16 cellular contexts compared by ENCODE assay signal in genomic region chr2:223046470-223047053, GRCh38. TPM values are rescaled to one million over a fixed set of nuclear protein-coding genes. Genes with fewer than 3 reads are reported as not detected.
A peak's percentile ranks its signal among the peaks of the same experiment; 100 is the strongest.
DNase-seq lines count a peak whose midpoint lies in the region; ATAC-seq and TF ChIP-seq lines count a peak whose summit lies in the region.
"Had no signal": no experiment of that assay in that cellular context is flagged by ENCODE, and none has a peak within 500 bp of the region (broad histone marks: within the 10 kb centered on the region; RNA-seq: fewer than 3 reads in every experiment).

No MANE protein-coding gene starts in this region.

- H3K27ac Mint-ChIP-seq in brain (peak overlapping the region in 3 of 5 experiments; percentile 39 to 57 (median 49)), neural crest cell (ENCODE audit: unreplicated experiment) (peak overlapping the region; percentile 44), mesothelial cell of epicardium (no peak overlapping the region)
- H3K27ac Mint-ChIP-seq: natural killer cell treated with Interleukin-12 subunit alpha and Interleukin-12 subunit beta and Interleukin-15 and Interleukin-18, amount 100 ng/mL, for 72 hours; stimulated activated effector memory CD8-positive, alpha-beta T cell treated with anti-CD3 and anti-CD28 coated beads, Interleukin-12 subunit alpha, Interleukin-12 subunit beta, amount 100 ng/mL, for 72 hours had no signal

- TF ChIP-seq CTCF in AG10803 (conservative IDR thresholded peaks at IDR 0.05; ENCODE audit: low read length) (no peak), brain (conservative IDR thresholded peaks at IDR 0.05) (no peak), neural crest cell (conservative IDR thresholded peaks at IDR 0.05) (no peak), mesothelial cell of epicardium (IDR thresholded peaks at IDR 0.05; ENCODE audit: unreplicated experiment) (no peak)

- H3K4me1 Mint-ChIP-seq in brain (peaks cover 45% of the 10 kb centered on the region), neural crest cell (peaks cover 15% of the 10 kb centered on the region), mesothelial cell of epicardium (peaks cover 64% of the 10 kb centered on the region)
- H3K4me1 Mint-ChIP-seq: stimulated activated effector memory CD8-positive, alpha-beta T cell treated with anti-CD3 and anti-CD28 coated beads, Interleukin-12 subunit alpha, Interleukin-12 subunit beta, amount 100 ng/mL, for 72 hours had no signal

- H3K4me3 Mint-ChIP-seq in brain (no peak overlapping the region), neural crest cell (no peak overlapping the region), mesothelial cell of epicardium (no peak overlapping the region)
- H3K4me3 Mint-ChIP-seq: natural killer cell treated with Interleukin-12 subunit alpha and Interleukin-12 subunit beta and Interleukin-15 and Interleukin-18, amount 100 ng/mL, for 72 hours; stimulated activated effector memory CD8-positive, alpha-beta T cell treated with anti-CD3 and anti-CD28 coated beads, Interleukin-12 subunit alpha, Interleukin-12 subunit beta, amount 100 ng/mL, for 72 hours had no signal

- DNase-seq in AG10803 (ENCODE audit: low read depth), result peak; percentile 82
- peak; percentile 14 for DNase-seq in MV-4-11 (lab: John Stamatoyannopoulos, UW)
- no peak for DNase-seq in neural crest cell (ENCODE audit: low read depth, low spot score)
- no peak for DNase-seq in NCI-H2171 (lab: John Stamatoyannopoulos, UW)
- no peak for DNase-seq in mesothelial cell of epicardium (ENCODE audit: low spot score in 2 of 2, unreplicated experiment in 2 of 2)
- no peak for DNase-seq in cortex of kidney (lab: John Stamatoyannopoulos, UW)
- DNase-seq: dermis blood vessel endothelial cell, NCI-H2029, NCI-H526 treated with DMSO at 0.1 percent for 48 hours, right cardiac atrium, T-helper 9 cell, upper lobe of right lung had no signal

- H3K27me3 Mint-ChIP-seq in brain, result peaks cover 4% of the 10 kb centered on the region
- H3K27me3 Mint-ChIP-seq in neural crest cell (ENCODE audit: low read depth), result no peaks in the 10 kb centered on the region
- H3K27me3 Mint-ChIP-seq in mesothelial cell of epicardium (ENCODE audit: low read depth), result no peaks in the 10 kb centered on the region

- ATAC-seq in HG03045 (IDR thresholded peaks at IDR 0.05; ENCODE audit: unreplicated experiment), result no peak
- ATAC-seq: natural killer cell treated with Interleukin-12 subunit alpha and Interleukin-12 subunit beta and Interleukin-15 and Interleukin-18, amount 100 ng/mL, for 72 hours; stimulated activated effector memory CD8-positive, alpha-beta T cell treated with anti-CD3 and anti-CD28 coated beads, Interleukin-12 subunit alpha, Interleukin-12 subunit beta, amount 100 ng/mL, for 72 hours; upper lobe of right lung had no signal

- H3K36me3 Mint-ChIP-seq in brain (no peaks in the 10 kb centered on the region), neural crest cell (ENCODE audit: low read depth) (no peaks in the 10 kb centered on the region), mesothelial cell of epicardium (no peaks in the 10 kb centered on the region)
- H3K36me3 Mint-ChIP-seq: natural killer cell treated with Interleukin-12 subunit alpha and Interleukin-12 subunit beta and Interleukin-15 and Interleukin-18, amount 100 ng/mL, for 72 hours; stimulated activated effector memory CD8-positive, alpha-beta T cell treated with anti-CD3 and anti-CD28 coated beads, Interleukin-12 subunit alpha, Interleukin-12 subunit beta, amount 100 ng/mL, for 72 hours had no signal

- H3K9me3 Mint-ChIP-seq in brain (peaks cover 0 to 2% (median 0%) of the 10 kb centered on the region in 5 experiments), neural crest cell (no peaks in the 10 kb centered on the region), mesothelial cell of epicardium (no peaks in the 10 kb centered on the region)
- H3K9me3 Mint-ChIP-seq: natural killer cell treated with Interleukin-12 subunit alpha and Interleukin-12 subunit beta and Interleukin-15 and Interleukin-18, amount 100 ng/mL, for 72 hours; stimulated activated effector memory CD8-positive, alpha-beta T cell treated with anti-CD3 and anti-CD28 coated beads, Interleukin-12 subunit alpha, Interleukin-12 subunit beta, amount 100 ng/mL, for 72 hours had no signal

- H3K4me3 ChIP-seq in AG10803 (ENCODE audit: low read length), result no peak overlapping the region
- H3K4me3 ChIP-seq: upper lobe of right lung had no signal

RNA-seq across cellular contexts. Expression of gene KCNE4, which starts 5.4 kb away (rescaled TPM):
- polyA plus RNA-seq in brain (ENCODE audit: insufficient read depth, low read depth, low replicate concordance), result 3.6 TPM
- total RNA-seq in neural crest cell (0.09 TPM in 1 of 2 replicates, not detected in the other), mesothelial cell of epicardium (9.0 to 9.3 TPM (median 9.2 TPM) in 3 replicates)
- total RNA-seq: natural killer cell treated with Interleukin-12 subunit alpha and Interleukin-12 subunit beta and Interleukin-15 and Interleukin-18, amount 100 ng/mL, for 72 hours had no signal

Comparison
In these comparisons a context has a peak if more than half of its experiments do, and no peak if none do; other contexts are left out.
1. DNase-seq: peak in AG10803 (single experiment) and MV-4-11 (single experiment); none in neural crest cell (single experiment), NCI-H2171 (single experiment), mesothelial cell of epicardium (0 of 2) and cortex of kidney (single experiment).